28 cellular contexts compared by ENCODE assay signal in the genomic region with DNA sequence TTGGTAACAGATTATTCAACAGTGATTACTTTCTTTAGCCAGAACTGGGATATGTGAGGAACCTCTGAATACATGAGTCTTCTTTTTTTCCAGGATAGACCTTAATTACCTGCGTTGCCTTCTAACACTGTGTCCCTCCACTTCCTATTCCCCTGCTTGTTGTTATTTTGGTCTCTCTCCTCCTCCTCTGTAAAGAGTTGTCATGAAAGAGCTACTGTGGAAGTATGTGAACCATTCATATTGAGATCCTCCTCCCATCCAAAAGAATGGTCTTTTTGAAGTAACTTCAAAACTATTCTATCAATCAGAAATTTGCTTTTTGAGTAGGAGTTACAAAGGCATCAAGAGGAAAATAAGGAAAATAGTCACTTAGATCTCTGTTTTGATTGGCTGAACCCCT.
"Had no signal": no experiment of that assay in that cellular context is flagged by ENCODE, and none has a peak within 500 bp of the region (broad histone marks: within the 10 kb centered on the region; RNA-seq: fewer than 3 reads in every experiment).

No MANE protein-coding gene starts in this region.

- H3K27ac Mint-ChIP-seq: dendritic cell treated with granulocyte-macrophage colony-stimulating factor and Interleukin-4, amounts not matched to agents 40 ng/mL and 50 ng/mL, for 4 days; endodermal cell; memory B cell; natural killer cell treated with Interleukin-12 subunit alpha and Interleukin-12 subunit beta and Interleukin-15 and Interleukin-18, amount 100 ng/mL, for 72 hours; stimulated activated effector memory CD8-positive, alpha-beta T cell treated with anti-CD3 and anti-CD28 coated beads, Interleukin-12 subunit alpha, Interleukin-12 subunit beta, amount 100 ng/mL, for 72 hours had no signal

- DNase-seq: colonic mucosa; effector CD8-positive, alpha-beta T cell; endodermal cell; foreskin fibroblast; glutamatergic neuron; heart right ventricle; hippocampal formation; kidney; stimulated activated CD4-positive, alpha-beta T cell treated with anti-CD3 and anti-CD28 coated beads, Interleukin-2, amount 100 ng/mL, for 24 hours; stimulated activated CD4-positive, alpha-beta T cell treated with anti-CD3 and anti-CD28 coated beads, Interleukin-4, amount 100 ng/mL, for 24 hours; stimulated activated naive CD4-positive, alpha-beta T cell treated with Interleukin-2 at 50 U/mL for 16 hours; stomach; thyroid gland; trophoblast cell had no signal

- H3K27me3 ChIP-seq: colonic mucosa, gastroesophageal sphincter, right atrium auricular region, stomach, thyroid gland, vagina had no signal

- FAIRE-seq: kidney had no signal

- H3K4me3 ChIP-seq: colonic mucosa, gastroesophageal sphincter, heart right ventricle, lung, prostate gland, right atrium auricular region, stomach, thyroid gland, vagina had no signal

- H3K27me3 Mint-ChIP-seq: dendritic cell treated with granulocyte-macrophage colony-stimulating factor and Interleukin-4, amounts not matched to agents 40 ng/mL and 50 ng/mL, for 4 days; memory B cell; natural killer cell treated with Interleukin-12 subunit alpha and Interleukin-12 subunit beta and Interleukin-15 and Interleukin-18, amount 100 ng/mL, for 72 hours had no signal

- H3K9me3 ChIP-seq: colonic mucosa, gastroesophageal sphincter, heart right ventricle, prostate gland, right atrium auricular region, stomach, thyroid gland, vagina had no signal

- ATAC-seq: esophagus mucosa; gastroesophageal sphincter; heart right ventricle; left lobe of liver; natural killer cell treated with Interleukin-12 subunit alpha and Interleukin-12 subunit beta and Interleukin-15 and Interleukin-18, amount 100 ng/mL, for 72 hours; sciatic nerve; stimulated activated effector memory CD8-positive, alpha-beta T cell treated with anti-CD3 and anti-CD28 coated beads, Interleukin-12 subunit alpha, Interleukin-12 subunit beta, amount 100 ng/mL, for 72 hours had no signal

- H3K4me1 Mint-ChIP-seq: memory B cell; stimulated activated effector memory CD8-positive, alpha-beta T cell treated with anti-CD3 and anti-CD28 coated beads, Interleukin-12 subunit alpha, Interleukin-12 subunit beta, amount 100 ng/mL, for 72 hours had no signal

- H3K27ac ChIP-seq: colonic mucosa, epithelial cell of prostate, gastroesophageal sphincter, heart right ventricle, prostate gland, right atrium auricular region, stomach, thyroid gland, vagina had no signal

- H3K36me3 ChIP-seq: colonic mucosa, gastroesophageal sphincter, heart right ventricle, prostate gland, right atrium auricular region, stomach, thyroid gland, vagina had no signal

- H3K4me3 Mint-ChIP-seq: dendritic cell treated with granulocyte-macrophage colony-stimulating factor and Interleukin-4, amounts not matched to agents 40 ng/mL and 50 ng/mL, for 4 days; endodermal cell; memory B cell; natural killer cell treated with Interleukin-12 subunit alpha and Interleukin-12 subunit beta and Interleukin-15 and Interleukin-18, amount 100 ng/mL, for 72 hours; neural crest cell; stimulated activated effector memory CD8-positive, alpha-beta T cell treated with anti-CD3 and anti-CD28 coated beads, Interleukin-12 subunit alpha, Interleukin-12 subunit beta, amount 100 ng/mL, for 72 hours had no signal

- H3K36me3 Mint-ChIP-seq: memory B cell; natural killer cell treated with Interleukin-12 subunit alpha and Interleukin-12 subunit beta and Interleukin-15 and Interleukin-18, amount 100 ng/mL, for 72 hours; stimulated activated effector memory CD8-positive, alpha-beta T cell treated with anti-CD3 and anti-CD28 coated beads, Interleukin-12 subunit alpha, Interleukin-12 subunit beta, amount 100 ng/mL, for 72 hours had no signal

- H3K9me3 Mint-ChIP-seq: dendritic cell treated with granulocyte-macrophage colony-stimulating factor and Interleukin-4, amounts not matched to agents 40 ng/mL and 50 ng/mL, for 4 days had no signal

- H3K4me1 ChIP-seq: colonic mucosa, gastroesophageal sphincter, prostate gland, thyroid gland, vagina had no signal
